In the genomic region with DNA sequence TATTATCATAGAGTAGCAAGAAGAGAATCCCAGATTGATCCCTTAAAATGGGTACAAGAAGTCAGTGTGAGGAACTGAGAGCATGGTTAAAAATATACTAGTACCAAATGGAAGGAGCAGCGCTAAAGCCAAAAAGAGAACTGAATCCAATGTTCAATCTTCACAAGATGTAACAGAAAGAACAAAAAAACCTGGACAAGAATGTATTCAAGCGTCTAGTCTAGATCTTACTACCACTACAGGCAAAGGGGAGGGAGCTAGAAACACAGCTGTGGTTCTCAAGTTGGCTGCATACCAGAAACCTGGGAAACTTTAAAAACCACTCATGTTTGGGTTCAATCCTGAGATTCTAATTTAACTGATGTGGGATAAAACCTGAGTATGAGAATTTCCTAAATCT, we compare ENCODE assay signal across 1 cellular context.
A peak's percentile ranks its signal among the peaks of the same experiment; 100 is the strongest.
TF ChIP-seq lines count a peak whose summit lies in the region.

No MANE protein-coding gene starts in this region.

TF ChIP-seq in GM12878, 131 proteins besides CTCF, POLR2A, EP300 and RAD21 (continued from another document):
- TF ChIP-seq TCF7 (IDR thresholded peaks at IDR 0.05; ENCODE audit: borderline replicate concordance) (0 out of 2 replicates have a peak, but pooled peaks have one; percentile 11), TCF3 (IDR thresholded peaks at IDR 0.05; ENCODE audit: borderline replicate concordance, insufficient read depth, low read depth, low read length) (0 out of 2 replicates have a peak, but pooled peaks have one; percentile 37), CREM (IDR thresholded peaks at IDR 0.05; ENCODE audit: low read depth) (0 out of 2 replicates have a peak, but pooled peaks have one; percentile 19), IKZF1 (conservative IDR thresholded peaks at IDR 0.05) (peak; percentile 71), CHD2 (IDR thresholded peaks at IDR 0.05; ENCODE audit: borderline replicate concordance, low read depth, low read length) (no peak), EED (IDR thresholded peaks at IDR 0.05; ENCODE audit: low read depth) (peak; percentile 83), CBX3 (IDR thresholded peaks at IDR 0.05; ENCODE audit: borderline replicate concordance, low read depth) (no peak), RUNX3 (IDR thresholded peaks at IDR 0.05; ENCODE audit: low read length) (peak; percentile 65), FOXM1 (IDR thresholded peaks at IDR 0.05; ENCODE audit: low read depth, low read length) (peak; percentile 25; the same call in 1 of the 2 replicates), BACH1 (IDR thresholded peaks at IDR 0.05; ENCODE audit: borderline replicate concordance) (no peak), TCF12 (IDR thresholded peaks at IDR 0.05; ENCODE audit: low read depth, low read length) (peak; percentile 68; the same call in 1 of the 2 replicates), MEF2A (IDR thresholded peaks at IDR 0.05; ENCODE audit: insufficient read depth, low read depth, low read length) (peak; percentile 71; the same call in 1 of the 2 replicates), IRF4 (IDR thresholded peaks at IDR 0.05; ENCODE audit: low read depth, low read length) (peak; percentile 63; the same call in 1 of the 2 replicates), JUNB (IDR thresholded peaks at IDR 0.05) (peak; percentile 68), MXI1 (IDR thresholded peaks at IDR 0.05; ENCODE audit: low read depth, low read length) (no peak), RELB (IDR thresholded peaks at IDR 0.05; ENCODE audit: low read depth) (peak; percentile 54; the same call in 1 of the 2 replicates), NFIC (IDR thresholded peaks at IDR 0.05; ENCODE audit: low read depth, low read length) (peak; percentile 73), SPI1 (IDR thresholded peaks at IDR 0.05; ENCODE audit: borderline replicate concordance, insufficient read depth, low read depth, low read length) (peak; percentile 87)
